9 cellular contexts compared by ENCODE assay signal in genomic region chr9:120927125-120928014, GRCh38. TPM values are rescaled to one million over a fixed set of nuclear protein-coding genes. Genes with fewer than 3 reads are reported as not detected.
DNase-seq lines count a peak whose midpoint lies in the region; FAIRE-seq and TF ChIP-seq lines count a peak whose summit lies in the region.
"Had no signal": no experiment of that assay in that cellular context is flagged by ENCODE, and none has a peak within 500 bp of the region (broad histone marks: within the 10 kb centered on the region; RNA-seq: fewer than 3 reads in every experiment).

No MANE protein-coding gene starts in this region.

- peak overlapping the region; percentile 70 for H3K4me3 Mint-ChIP-seq in endothelial cell (ENCODE audit: unreplicated experiment)

- no peaks in the 10 kb centered on the region for H3K9me3 Mint-ChIP-seq in endothelial cell (ENCODE audit: unreplicated experiment)

- peaks cover 18% of the 10 kb centered on the region for H3K4me1 Mint-ChIP-seq in endothelial cell (ENCODE audit: unreplicated experiment)

- H3K4me1 ChIP-seq in Peyer's patch, result peaks cover 0 to 29% (median 14%) of the 10 kb centered on the region in 4 donors

- TF ChIP-seq CTCF in Peyer's patch (IDR thresholded peaks at IDR 0.05) (no peak), endothelial cell (IDR thresholded peaks at IDR 0.05; ENCODE audit: unreplicated experiment) (no peak)

- peak overlapping the region in 2 of 4 donors; percentile 66 to 83 for H3K4me3 ChIP-seq in Peyer's patch

- DNase-seq in GM18507 (ENCODE audit: extremely low spot score, insufficient read length, low read depth), result no peak
- no peak for DNase-seq in Peyer's patch
- no peak for DNase-seq in endothelial cell (ENCODE audit: low spot score)
- DNase-seq in stimulated activated CD8-positive, alpha-beta memory T cell treated with anti-CD3 and anti-CD28 coated beads, Interleukin-4, amount 100 ng/mL, for 48 hours, result peak; percentile 39
- no peak for DNase-seq in dedifferentiated amniotic fluid mesenchymal stem cell (ENCODE audit: extremely low spot score)
- no peak for DNase-seq in GOT3 (lab: John Stamatoyannopoulos, UW)
- no peak for DNase-seq in NCI-H1048 (lab: John Stamatoyannopoulos, UW)
- DNase-seq: activated gamma-delta T cell, HCEC 1CT had no signal

- peak; percentile 56 for FAIRE-seq in GM18507 (lab: Jason Lieb, UNC)

- TF ChIP-seq POLR2A in Peyer's patch (IDR thresholded peaks at IDR 0.05), result no peak

- H3K27ac Mint-ChIP-seq in endothelial cell (ENCODE audit: unreplicated experiment), result no peak overlapping the region

- peaks cover 9% of the 10 kb centered on the region for H3K27me3 Mint-ChIP-seq in endothelial cell (ENCODE audit: unreplicated experiment)

- H3K36me3 ChIP-seq in Peyer's patch, result no peaks in the 10 kb centered on the region

- H3K9me3 ChIP-seq in Peyer's patch, result no peaks in the 10 kb centered on the region

- peak overlapping the region; percentile 87 to 92 (median 89) for H3K27ac ChIP-seq in Peyer's patch

- H3K27me3 ChIP-seq in Peyer's patch, result no peaks in the 10 kb centered on the region

- no peaks in the 10 kb centered on the region for H3K36me3 Mint-ChIP-seq in endothelial cell (ENCODE audit: low read depth, unreplicated experiment)

RNA-seq across cellular contexts. Expression of gene TRAF1, which starts 0.8 kb away (rescaled TPM):
- total RNA-seq in Peyer's patch, result 10 to 100 TPM in 1 of 4 donors, 1 to 10 TPM in 3; 3.3 to 14.0 (median 8.8) TPM
- total RNA-seq in endothelial cell (ENCODE audit: unreplicated experiment), result 1.4 TPM

RNA-seq across cellular contexts. Expression of gene PHF19, which starts 50.4 kb away (rescaled TPM):
- total RNA-seq in Peyer's patch (10 to 100 TPM in 3 of 4 donors, 1 to 10 TPM in 1; 7.2 to 76.7 (median 20.6) TPM), endothelial cell (ENCODE audit: unreplicated experiment) (10.0 TPM)
